Comparison of ENCODE assay signal across 8 cellular contexts in the genomic region with DNA sequence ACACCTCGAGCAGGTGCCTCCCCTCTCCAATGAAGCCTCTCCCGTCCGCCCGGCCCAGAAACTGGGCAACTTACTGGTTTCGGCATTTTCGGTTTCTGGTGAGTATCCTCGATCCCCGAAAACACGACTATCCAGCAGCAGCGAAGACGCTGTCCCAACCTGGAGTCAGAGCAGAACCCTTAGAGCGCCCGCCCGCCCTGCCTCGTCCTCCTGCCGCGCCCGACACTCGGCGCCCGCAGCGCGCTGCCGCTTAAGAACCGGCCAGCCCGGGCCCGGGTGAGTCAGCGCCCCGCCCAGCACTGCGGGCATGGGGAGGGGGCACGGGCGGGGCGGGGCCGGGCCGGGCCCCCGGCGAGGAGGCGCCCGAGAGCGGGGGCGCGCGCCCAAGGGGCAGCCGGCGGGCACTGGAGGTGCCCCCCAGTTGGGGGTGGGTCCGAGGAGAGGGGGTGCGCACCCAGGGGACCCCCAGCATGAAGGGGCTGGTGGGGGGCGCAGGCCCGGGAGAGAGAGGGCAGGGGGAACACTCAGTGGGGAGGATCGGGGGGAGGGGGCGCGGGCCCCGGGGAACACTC. TPM values are rescaled to one million over a fixed set of nuclear protein-coding genes. Genes with fewer than 3 reads are reported as not detected.
DNase-seq lines count a peak whose midpoint lies in the region; ATAC-seq and TF ChIP-seq lines count a peak whose summit lies in the region.

No MANE protein-coding gene starts in this region.

- peak; percentile 30 for ATAC-seq in HG02884 (IDR thresholded peaks at IDR 0.05; ENCODE audit: unreplicated experiment)
- ATAC-seq in right lobe of liver, result peak; percentile 74 to 84 (median 76)

- peaks cover 0 to 5% (median 0%) of the 10 kb centered on the region in 4 donors for H3K36me3 ChIP-seq in right lobe of liver

- H3K27me3 ChIP-seq in right lobe of liver, result no peaks in the 10 kb centered on the region

- TF ChIP-seq POLR2A in right lobe of liver (IDR thresholded peaks at IDR 0.05), result peak; percentile 94

- intact Hi-C loops in right lobe of liver (cut with DNase I), result no loop called here

- no peaks in the 10 kb centered on the region for H3K9me3 ChIP-seq in right lobe of liver

- 0% methylated on average over 17 of the region's 53 CpGs for WGBS in right lobe of liver (ENCODE audit: insufficient coverage, low coverage, low lambda C conversion rate, missing lambda C conversion rate)

- no peak for TF ChIP-seq CTCF in right lobe of liver (IDR thresholded peaks at IDR 0.05)

- DNase-seq in NCI-H2081 (lab: John Stamatoyannopoulos, UW) (peak; percentile 52 to 63), NCI-H2081 treated with DMSO at 0.1 percent for 48 hours (lab: John Stamatoyannopoulos, UW) (no peak), NCI-H345 treated with DMSO at 0.1 percent for 48 hours (lab: John Stamatoyannopoulos, UW; ENCODE audit: unreplicated experiment) (peak; percentile 62), dedifferentiated amniotic fluid mesenchymal stem cell (ENCODE audit: extremely low spot score) (peak; percentile 65), right lobe of liver (peak; percentile 83 to 88 (median 83))
- peak; percentile 84 for DNase-seq in activated CD4-positive, alpha-beta T cell treated with anti-CD3 and anti-CD28 coated beads, Interleukin-2, amount 50 U/mL, for 1 hour
- peak; percentile 50 to 73 (median 71) for DNase-seq in stimulated activated CD4-positive, alpha-beta T cell treated with anti-CD3 and anti-CD28 coated beads, TNF-alpha, amount 100 ng/mL, for 1 hour (ENCODE audit: low read depth in 3 of 3, low spot score in 1 of 3)

- H3K4me3 ChIP-seq in right lobe of liver, result peak overlapping the region; percentile 75 to 88 (median 86)

- peak overlapping the region; percentile 89 to 94 (median 93) for H3K27ac ChIP-seq in right lobe of liver

- peaks cover 0 to 41% (median 8%) of the 10 kb centered on the region in 4 donors for H3K4me1 ChIP-seq in right lobe of liver

RNA-seq across cellular contexts. Expression of a gene that starts 1.1 kb away (rescaled TPM):
- 100 to 1,000 TPM in 1 of 6 experiments, 10 to 100 TPM in 5; 26.4 to 161 (median 35.9) TPM for total RNA-seq in right lobe of liver
